1 cellular context compared by ENCODE assay signal in the genomic region with DNA sequence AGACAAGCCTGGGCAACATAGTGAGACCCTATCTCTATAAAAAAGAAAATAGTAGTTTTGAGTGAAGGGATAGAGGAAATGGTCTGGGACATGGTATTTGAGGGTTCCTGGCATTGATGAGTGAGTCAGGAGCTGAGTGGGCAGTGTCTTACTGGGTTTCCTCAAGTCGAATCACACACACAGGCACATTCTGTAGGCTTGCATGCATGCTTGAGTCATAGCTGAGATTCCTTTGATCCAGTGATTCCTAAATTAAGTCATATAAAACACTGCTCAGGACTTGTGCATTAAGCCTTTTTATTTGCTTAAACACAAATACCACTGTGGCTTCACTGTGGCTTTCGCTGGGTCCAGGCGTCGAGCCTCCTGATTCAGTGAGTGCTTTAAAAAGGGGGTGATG.
TF ChIP-seq lines count a peak whose summit lies in the region.

No MANE protein-coding gene starts in this region.

TF ChIP-seq in HCT116, 20 proteins besides CTCF, POLR2A, EP300 and RAD21 (continued from another document):
- TF ChIP-seq EZH2phosphoT487 (IDR thresholded peaks at IDR 0.05; ENCODE audit: borderline replicate concordance) (no peak), SRF (IDR thresholded peaks at IDR 0.05; ENCODE audit: low read depth) (no peak), ZNF274 (IDR thresholded peaks at IDR 0.05; ENCODE audit: low read depth, low read length) (no peak), CEBPB (IDR thresholded peaks at IDR 0.05; ENCODE audit: low read depth) (peak; percentile 40; the same call in 1 of the 2 replicates), FOSL1 (IDR thresholded peaks at IDR 0.05; ENCODE audit: low read depth) (peak; percentile 80), SP1 (IDR thresholded peaks at IDR 0.05; ENCODE audit: low read depth) (peak; percentile 59), SIN3A (IDR thresholded peaks at IDR 0.05; ENCODE audit: low read depth) (no peak), EZH2 (IDR thresholded peaks at IDR 0.05) (no peak), CBX3 (IDR thresholded peaks at IDR 0.05; ENCODE audit: low read depth) (peak; percentile 59; the same call in 1 of the 2 replicates)
- TF ChIP-seq, protein P1, sequence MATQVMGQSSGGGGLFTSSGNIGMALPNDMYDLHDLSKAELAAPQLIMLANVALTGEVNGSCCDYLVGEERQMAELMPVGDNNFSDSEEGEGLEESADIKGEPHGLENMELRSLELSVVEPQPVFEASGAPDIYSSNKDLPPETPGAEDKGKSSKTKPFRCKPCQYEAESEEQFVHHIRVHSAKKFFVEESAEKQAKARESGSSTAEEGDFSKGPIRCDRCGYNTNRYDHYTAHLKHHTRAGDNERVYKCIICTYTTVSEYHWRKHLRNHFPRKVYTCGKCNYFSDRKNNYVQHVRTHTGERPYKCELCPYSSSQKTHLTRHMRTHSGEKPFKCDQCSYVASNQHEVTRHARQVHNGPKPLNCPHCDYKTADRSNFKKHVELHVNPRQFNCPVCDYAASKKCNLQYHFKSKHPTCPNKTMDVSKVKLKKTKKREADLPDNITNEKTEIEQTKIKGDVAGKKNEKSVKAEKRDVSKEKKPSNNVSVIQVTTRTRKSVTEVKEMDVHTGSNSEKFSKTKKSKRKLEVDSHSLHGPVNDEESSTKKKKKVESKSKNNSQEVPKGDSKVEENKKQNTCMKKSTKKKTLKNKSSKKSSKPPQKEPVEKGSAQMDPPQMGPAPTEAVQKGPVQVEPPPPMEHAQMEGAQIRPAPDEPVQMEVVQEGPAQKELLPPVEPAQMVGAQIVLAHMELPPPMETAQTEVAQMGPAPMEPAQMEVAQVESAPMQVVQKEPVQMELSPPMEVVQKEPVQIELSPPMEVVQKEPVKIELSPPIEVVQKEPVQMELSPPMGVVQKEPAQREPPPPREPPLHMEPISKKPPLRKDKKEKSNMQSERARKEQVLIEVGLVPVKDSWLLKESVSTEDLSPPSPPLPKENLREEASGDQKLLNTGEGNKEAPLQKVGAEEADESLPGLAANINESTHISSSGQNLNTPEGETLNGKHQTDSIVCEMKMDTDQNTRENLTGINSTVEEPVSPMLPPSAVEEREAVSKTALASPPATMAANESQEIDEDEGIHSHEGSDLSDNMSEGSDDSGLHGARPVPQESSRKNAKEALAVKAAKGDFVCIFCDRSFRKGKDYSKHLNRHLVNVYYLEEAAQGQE (IDR thresholded peaks at IDR 0.05; ENCODE audit: low read depth), result no peak
